Comparison of ENCODE assay signal across 10 cellular contexts in the genomic region with DNA sequence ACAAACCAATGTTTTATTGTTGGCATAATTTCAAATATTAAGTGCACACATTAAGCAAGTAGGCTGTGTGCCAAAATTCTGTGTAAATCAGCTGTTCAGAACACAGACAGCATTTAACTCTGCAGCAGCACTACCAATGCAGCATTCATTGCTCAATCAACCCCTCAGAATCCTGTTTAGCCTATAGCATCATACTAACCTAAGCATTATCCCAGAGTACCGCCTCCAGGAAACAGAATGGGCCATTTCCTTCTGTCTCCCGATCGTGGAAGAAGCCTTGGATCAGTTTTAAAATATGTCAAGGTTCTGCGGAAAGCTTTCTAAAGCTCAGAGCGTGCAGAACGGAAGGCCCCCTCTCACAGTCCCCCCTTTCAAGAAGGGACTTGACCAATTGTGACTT. TPM values are rescaled to one million over a fixed set of nuclear protein-coding genes. Genes with fewer than 3 reads are reported as not detected.
DNase-seq lines count a peak whose midpoint lies in the region; ATAC-seq lines count a peak whose summit lies in the region.
"Had no signal": no experiment of that assay in that cellular context is flagged by ENCODE, and none has a peak within 500 bp of the region (broad histone marks: within the 10 kb centered on the region; RNA-seq: fewer than 3 reads in every experiment).

No MANE protein-coding gene starts in this region.

- H3K27me3 ChIP-seq in SJCRH30, result no peaks in the 10 kb centered on the region
- H3K27me3 ChIP-seq: tibial artery had no signal

- DNase-seq in DMS153 treated with DMSO at 0.1 percent for 48 hours (lab: John Stamatoyannopoulos, UW; ENCODE audit: unreplicated experiment) (peak; percentile 20), NCI-H1105 (lab: John Stamatoyannopoulos, UW) (peak; percentile 93), SJCRH30 (peak; percentile 15 to 53), foreskin melanocyte (peak; percentile 60), HPDE6-E6E7 (ENCODE audit: extremely low spot score) (no peak), NCI-H526 (lab: John Stamatoyannopoulos, UW) (no peak)
- DNase-seq: tibial artery had no signal

- no peak for ATAC-seq in HG02610 (IDR thresholded peaks at IDR 0.05; ENCODE audit: unreplicated experiment)

- H3K4me1 ChIP-seq in SJCRH30, result peaks cover 11% of the 10 kb centered on the region

- H3K4me3 ChIP-seq in SJCRH30, result no peak overlapping the region
- H3K4me3 ChIP-seq: tibial artery had no signal

- H3K27ac ChIP-seq in SJCRH30, result no peak overlapping the region; the same call in 1 of the 2 replicates
- H3K27ac ChIP-seq: tibial artery had no signal

- H3K36me3 ChIP-seq in SJCRH30, result no peaks in the 10 kb centered on the region
- H3K36me3 ChIP-seq: tibial artery had no signal

- no peaks in the 10 kb centered on the region for H3K9me3 ChIP-seq in SJCRH30 (replicated peaks)
- H3K9me3 ChIP-seq: tibial artery had no signal

RNA-seq across cellular contexts. Expression of a gene that starts 3.3 kb away (rescaled TPM):
- total RNA-seq in SJCRH30 (2014; rRNA removed; shearing (Covaris generic)), result not detected in 2 replicates
- total RNA-seq: Daoy, liver had no signal

RNA-seq across cellular contexts. Expression of a gene that starts 31.1 kb away (rescaled TPM):
- total RNA-seq in SJCRH30 (2014; rRNA removed; shearing (Covaris generic)), result not detected in 2 replicates
- total RNA-seq: Daoy, liver had no signal

Comparison
In these comparisons a context has a peak if more than half of its experiments do, and no peak if none do; other contexts are left out.
1. DNase-seq: peak in DMS153 treated with DMSO at 0.1 percent for 48 hours (single experiment), NCI-H1105 (single experiment), SJCRH30 (2 of 2) and foreskin melanocyte (single experiment); none in HPDE6-E6E7 (single experiment) and NCI-H526 (0 of 2).